ENCODE assay signal across 13 cellular contexts in genomic region chr15:101255615-101256350, GRCh38. TPM values are rescaled to one million over a fixed set of nuclear protein-coding genes. Genes with fewer than 3 reads are reported as not detected.
DNase-seq lines count a peak whose midpoint lies in the region; ATAC-seq and TF ChIP-seq lines count a peak whose summit lies in the region.
"Had no signal": no experiment of that assay in that cellular context is flagged by ENCODE, and none has a peak within 500 bp of the region (broad histone marks: within the 10 kb centered on the region; RNA-seq: fewer than 3 reads in every experiment).

No MANE protein-coding gene starts in this region.

- DNase-seq in DMS 273 treated with DMSO at 0.1 percent for 48 hours (lab: John Stamatoyannopoulos, UW) (peak; percentile 39), NCI-H2171 (lab: John Stamatoyannopoulos, UW) (peak; percentile 7), brain microvascular endothelial cell (peak; percentile 87), left lung (no peak), HEK293T (ENCODE audit: extremely low spot score) (no peak), substantia nigra (lab: John Stamatoyannopoulos, UW) (no peak)
- DNase-seq: CD8-positive, alpha-beta memory T cell; cortex of kidney; naive thymus-derived CD4-positive, alpha-beta T cell; stimulated activated CD4-positive, alpha-beta T cell treated with anti-CD3 and anti-CD28 coated beads, Interleukin-2, amount 100 ng/mL, for 48 hours had no signal

- in situ Hi-C loops in brain microvascular endothelial cell (cut with HindIII; ENCODE audit: low pct_ligation_motif_present, low sequenced_read_pairs): loop anchor here (10.0 kb wide), 1 partner anchor 231 kb away; no protein-coding TSS in a partner anchor

- H3K9me3 ChIP-seq in left lung: no peaks in the 10 kb centered on the region
- H3K9me3 ChIP-seq: suprapubic skin had no signal

- peaks cover 5 to 22% of the 10 kb centered on the region in 2 donors for H3K4me1 ChIP-seq in left lung

- H3K27me3 ChIP-seq in brain microvascular endothelial cell (replicated peaks) (no peaks in the 10 kb centered on the region), left lung (no peaks in the 10 kb centered on the region)
- H3K27me3 ChIP-seq: suprapubic skin had no signal

- intact Hi-C loops in left lung (cut with DNase I): loop anchor here (2.0 to 10.0 kb wide), 4 partner anchors 168 to 241 kb away; no protein-coding TSS in a partner anchor

- no peak overlapping the region for H3K4me3 ChIP-seq in brain microvascular endothelial cell (ENCODE audit: low read depth, low read length)
- H3K4me3 ChIP-seq in left lung: no peak overlapping the region
- H3K4me3 ChIP-seq: suprapubic skin had no signal

- H3K36me3 ChIP-seq in brain microvascular endothelial cell (replicated peaks) (no peaks in the 10 kb centered on the region), left lung (no peaks in the 10 kb centered on the region)
- H3K36me3 ChIP-seq: suprapubic skin had no signal

- H3K27ac ChIP-seq in brain microvascular endothelial cell (no peak overlapping the region), left lung (no peak overlapping the region), substantia nigra (ENCODE audit: low read depth, low read length, poor library complexity, severe bottlenecking) (no peak overlapping the region)
- H3K27ac ChIP-seq: suprapubic skin had no signal

- POLR2A ChIA-PET in HEK293T (lab: Yijun Ruan, JAX): interaction anchor here (0.9 kb wide), 1 partner anchor 10 kb away, joined by 3 read pairs; no protein-coding TSS in a partner anchor

- CTCF ChIA-PET in HEK293T (lab: Yijun Ruan, JAX): interaction anchor here (0.7 to 1.8 kb wide), 5 partner anchors 141 to 248 kb away, joined by 3 to 5 read pairs (median 5); no protein-coding TSS in a partner anchor

- peak; percentile 58 for ATAC-seq in left lung
- ATAC-seq in SK-N-SH treated with all-trans-retinoic acid at 6 μM for 48 hours: no peak
- ATAC-seq in HG03469 (IDR thresholded peaks at IDR 0.05; ENCODE audit: unreplicated experiment): no peak
- ATAC-seq: naive thymus-derived CD4-positive, alpha-beta T cell had no signal

- TF ChIP-seq CTCF in brain microvascular endothelial cell (IDR thresholded peaks at IDR 0.05; ENCODE audit: low read depth, low read length, missing control alignments) (no peak), left lung (IDR thresholded peaks at IDR 0.05) (no peak)

TF ChIP-seq in HEK293T, 16 proteins besides CTCF, POLR2A, EP300 and RAD21:
- no peak for TF ChIP-seq ARNT (IDR thresholded peaks at IDR 0.05)
- no peak for TF ChIP-seq BHLHE40 (IDR thresholded peaks at IDR 0.05; ENCODE audit: borderline replicate concordance)
- no peak for TF ChIP-seq L3MBTL2 (conservative IDR thresholded peaks at IDR 0.05)
- no peak for TF ChIP-seq PKNOX1 (IDR thresholded peaks at IDR 0.05)
- no peak for TF ChIP-seq CTBP1 (IDR thresholded peaks at IDR 0.05; ENCODE audit: borderline replicate concordance)
- no peak for TF ChIP-seq FOXK2 (IDR thresholded peaks at IDR 0.05)
- TF ChIP-seq TARDBP (IDR thresholded peaks at IDR 0.05): no peak
- TF ChIP-seq NFRKB (IDR thresholded peaks at IDR 0.05): no peak
- no peak for TF ChIP-seq FOXA1 (IDR thresholded peaks at IDR 0.05)
- TF ChIP-seq HDGF (IDR thresholded peaks at IDR 0.05; ENCODE audit: borderline replicate concordance): no peak

TF ChIP-seq in SK-N-SH treated with all-trans-retinoic acid at 6 μM for 48 hours, 23 proteins besides CTCF, POLR2A, EP300 and RAD21:
- TF ChIP-seq ZFP3 (CRISPR knock-in tag; IDR thresholded peaks at IDR 0.05): no peak

RNA-seq across cellular contexts. Expression of gene CHSY1, which starts 3.9 kb away (rescaled TPM):
- 10 to 100 TPM; 33.3 to 34.6 TPM for total RNA-seq in left lung

RNA-seq across cellular contexts. Expression of gene SELENOS, which starts 21.5 kb away (rescaled TPM):
- total RNA-seq in left lung: 10 to 100 TPM; 62.8 to 78.7 TPM

RNA-seq across cellular contexts. Expression of gene SNRPA1, which starts 39.3 kb away (rescaled TPM):
- total RNA-seq in left lung: 10 to 100 TPM; 34.4 to 49.9 TPM

Comparison
In these comparisons a context has a peak if more than half of its experiments do, and no peak if none do; other contexts are left out.
1. DNase-seq: peak in DMS 273 treated with DMSO at 0.1 percent for 48 hours (single experiment), NCI-H2171 (single experiment) and brain microvascular endothelial cell (single experiment); none in left lung (0 of 2), HEK293T (single experiment) and substantia nigra (0 of 49).